In genomic region chr6:131761061-131761761, GRCh38 we compare ENCODE assay signal across 20 cellular contexts. TPM values are rescaled to one million over a fixed set of nuclear protein-coding genes. Genes with fewer than 3 reads are reported as not detected.
DNase-seq lines count a peak whose midpoint lies in the region; ATAC-seq, FAIRE-seq and TF ChIP-seq lines count a peak whose summit lies in the region.
"Had no signal": no experiment of that assay in that cellular context is flagged by ENCODE, and none has a peak within 500 bp of the region (broad histone marks: within the 10 kb centered on the region; RNA-seq: fewer than 3 reads in every experiment).

No MANE protein-coding gene starts in this region.

- CTCF ChIA-PET in HepG2 (lab: Yijun Ruan, JAX; ENCODE audit: low intra/inter-chr PET ratio, low total read pairs): no interaction called here

- H3K27ac ChIP-seq in HepG2 (ENCODE audit: extremely low read length, insufficient read depth, low read length): no peak overlapping the region
- H3K27ac ChIP-seq in right lobe of liver: no peak overlapping the region
- no peak overlapping the region for H3K27ac ChIP-seq in astrocyte (ENCODE audit: low read depth, low read length)
- H3K27ac ChIP-seq in dorsolateral prefrontal cortex: no peak overlapping the region

- H3K4me2 ChIP-seq in HepG2 (ENCODE audit: low read depth, low read length) (no peak overlapping the region), astrocyte (ENCODE audit: low read length) (peak overlapping the region; percentile 34)

- no peak for TF ChIP-seq CTCF in HepG2 (CRISPR knock-in tag; IDR thresholded peaks at IDR 0.05)
- TF ChIP-seq CTCF in right lobe of liver (IDR thresholded peaks at IDR 0.05): no peak
- TF ChIP-seq CTCF in astrocyte (IDR thresholded peaks at IDR 0.05; ENCODE audit: insufficient read depth, low read depth, low read length): no peak
- no peak for TF ChIP-seq CTCF in dorsolateral prefrontal cortex (IDR thresholded peaks at IDR 0.05 in 54 of 56, conservative IDR thresholded peaks at IDR 0.05 in 2 of 56; ENCODE audit: low read depth in 1 of 56, partially characterized antibody in 56 of 56)

- TF ChIP-seq EP300 in HepG2 (IDR thresholded peaks at IDR 0.05; ENCODE audit: low read depth in 2 of 2, low read length in 2 of 2) (no peak), HepG2 (CRISPR knock-in tag; IDR thresholded peaks at IDR 0.05; ENCODE audit: borderline replicate concordance) (no peak)

- TF ChIP-seq POLR2A in HepG2 (IDR thresholded peaks at IDR 0.05; ENCODE audit: insufficient read depth in 1 of 2, low read depth in 2 of 2, low read length in 2 of 2): no peak
- TF ChIP-seq POLR2A in right lobe of liver (IDR thresholded peaks at IDR 0.05): no peak

- DNase-seq in HepG2 (ENCODE audit: low spot score): no peak
- no peak for DNase-seq in right lobe of liver
- DNase-seq in astrocyte (ENCODE audit: low read depth): peak; percentile 90
- DNase-seq in glomerular visceral epithelial cell (ENCODE audit: extremely low spot score): peak; percentile 29
- no peak for DNase-seq in dorsolateral prefrontal cortex
- DNase-seq in activated CD4-positive, alpha-beta T cell treated with anti-CD3 and anti-CD28 coated beads for 48 hours: no peak
- DNase-seq: 8988T; activated CD4-positive, alpha-beta T cell treated with anti-CD3 and anti-CD28 coated beads, Interleukin-2, amount 50 U/mL, for 1 hour; activated T-cell treated with anti-CD3 and anti-CD28 coated beads, Interleukin-2, amount 50 U/mL, for 4 hours; CD8-positive, alpha-beta T cell; GF-D8; left ventricle myocardium superior; NCI-H2171 treated with DMSO at 0.1 percent for 48 hours; stimulated activated CD4-positive, alpha-beta T cell treated with anti-CD3 and anti-CD28 coated beads, Interleukin-15, amount 100 ng/mL, for 24 hours had no signal

- no peaks in the 10 kb centered on the region for H3K9me3 ChIP-seq in HepG2 (ENCODE audit: low read length)
- H3K9me3 ChIP-seq in right lobe of liver: no peaks in the 10 kb centered on the region
- no peaks in the 10 kb centered on the region for H3K9me3 ChIP-seq in astrocyte (ENCODE audit: insufficient read depth, low read depth, low read length)
- H3K9me3 ChIP-seq: SJSA1 had no signal

- TF ChIP-seq RAD21 in HepG2 (CRISPR knock-in tag; IDR thresholded peaks at IDR 0.05): no peak

- in situ Hi-C loops in HepG2 (cut with HindIII; ENCODE audit: extremely low pct_ligation_motif_present, low pct_unique_long_range_greater_than_20kb): no loop called here

- H3K36me3 Mint-ChIP-seq in astrocyte (ENCODE audit: low read depth, unreplicated experiment): no peaks in the 10 kb centered on the region
- H3K36me3 Mint-ChIP-seq: CD8-positive, alpha-beta T cell had no signal

- peaks cover 62% of the 10 kb centered on the region for H3K4me1 ChIP-seq in HepG2 (ENCODE audit: insufficient read depth, low read length)
- H3K4me1 ChIP-seq in right lobe of liver: peaks cover 0 to 6% (median 0%) of the 10 kb centered on the region in 4 donors
- peaks cover 21% of the 10 kb centered on the region for H3K4me1 ChIP-seq in astrocyte (ENCODE audit: insufficient read depth, low read length)

- H3K27me3 ChIP-seq in HepG2 (ENCODE audit: control insufficient read depth in 1 of 2, insufficient read depth in 2 of 2, low read length in 2 of 2): no peaks in the 10 kb centered on the region
- H3K27me3 ChIP-seq in right lobe of liver: no peaks in the 10 kb centered on the region
- H3K27me3 ChIP-seq in astrocyte (ENCODE audit: insufficient read depth, low read length): no peaks in the 10 kb centered on the region
- no peaks in the 10 kb centered on the region for H3K27me3 ChIP-seq in dorsolateral prefrontal cortex
- H3K27me3 ChIP-seq: SJSA1 had no signal

- POLR2A ChIA-PET in HepG2 (lab: Yijun Ruan, JAX): no interaction called here

- no peaks in the 10 kb centered on the region for H3K79me2 ChIP-seq in HepG2 (ENCODE audit: insufficient read depth, low read length)
- H3K79me2 ChIP-seq in astrocyte (ENCODE audit: insufficient read depth, low read length): no peaks in the 10 kb centered on the region

- ATAC-seq in HepG2 (no peak), right lobe of liver (no peak), HG03520 (IDR thresholded peaks at IDR 0.05; ENCODE audit: unreplicated experiment) (no peak), GM18867 (IDR thresholded peaks at IDR 0.05; ENCODE audit: unreplicated experiment) (no peak)
- ATAC-seq: activated T-cell treated with anti-CD3 and anti-CD28 coated beads, Interleukin-2, amount 50 U/mL, for 4 hours; CD8-positive, alpha-beta T cell; esophagus mucosa; left ventricle myocardium superior had no signal

- H3K27ac Mint-ChIP-seq in astrocyte (ENCODE audit: unreplicated experiment): no peak overlapping the region
- H3K27ac Mint-ChIP-seq: CD8-positive, alpha-beta T cell; progenitor cell of endocrine pancreas had no signal

- no peaks in the 10 kb centered on the region for H3K27me3 Mint-ChIP-seq in astrocyte (ENCODE audit: low read depth, unreplicated experiment)
- H3K27me3 Mint-ChIP-seq: progenitor cell of endocrine pancreas had no signal

- 81% methylated on average over 6 of the region's 6 CpGs for WGBS in HepG2 (ENCODE audit: low lambda C conversion rate)
- 83% methylated on average over 6 of the region's 6 CpGs for WGBS in right lobe of liver (ENCODE audit: insufficient coverage, low coverage, low lambda C conversion rate, missing lambda C conversion rate)

- FAIRE-seq in HepG2 (lab: Jason Lieb, UNC) (no peak), astrocyte (lab: Jason Lieb, UNC) (peak; percentile 84)

- H3K9me3 Mint-ChIP-seq in astrocyte (ENCODE audit: unreplicated experiment): no peaks in the 10 kb centered on the region
- H3K9me3 Mint-ChIP-seq: activated T-cell treated with anti-CD3 and anti-CD28 coated beads, Interleukin-2, amount 50 U/mL, for 4 hours; CD8-positive, alpha-beta T cell had no signal

- H3K4me1 Mint-ChIP-seq in astrocyte (ENCODE audit: low read depth, unreplicated experiment): peaks cover 38% of the 10 kb centered on the region

- intact Hi-C loops in HepG2 (cut with micrococcal nuclease; ENCODE audit: unreplicated experiment): no loop called here
- intact Hi-C loops in right lobe of liver (cut with DNase I): no loop called here
- intact Hi-C loops in dorsolateral prefrontal cortex (cut with DNase I): no loop called here

- no peaks in the 10 kb centered on the region for H4K20me1 ChIP-seq in HepG2 (ENCODE audit: insufficient read depth, low read length)
- no peaks in the 10 kb centered on the region for H4K20me1 ChIP-seq in astrocyte (ENCODE audit: insufficient read depth, low read length)

- H3K9ac ChIP-seq in HepG2 (ENCODE audit: insufficient read depth, low read depth, low read length): no peak overlapping the region
- no peak overlapping the region for H3K9ac ChIP-seq in astrocyte (ENCODE audit: low read length)

- H2AFZ ChIP-seq in HepG2 (ENCODE audit: low read length): no peak overlapping the region
- H2AFZ ChIP-seq in astrocyte (ENCODE audit: low read depth, low read length): no peak overlapping the region

- no peak overlapping the region for H3K4me3 ChIP-seq in HepG2 (replicated peaks in 1 of 3; ENCODE audit: insufficient read depth in 1 of 3, low read depth in 2 of 3, low read length in 3 of 3)
- no peak overlapping the region for H3K4me3 ChIP-seq in right lobe of liver
- H3K4me3 ChIP-seq in astrocyte (ENCODE audit: insufficient read depth, low read depth, low read length): no peak overlapping the region
- H3K4me3 ChIP-seq in dorsolateral prefrontal cortex: no peak overlapping the region
- H3K4me3 ChIP-seq: SJSA1 had no signal

- no peak overlapping the region for H3K4me3 Mint-ChIP-seq in astrocyte (ENCODE audit: unreplicated experiment)
- H3K4me3 Mint-ChIP-seq: activated T-cell treated with anti-CD3 and anti-CD28 coated beads, Interleukin-2, amount 50 U/mL, for 4 hours; CD8-positive, alpha-beta T cell had no signal

- H3K36me3 ChIP-seq in HepG2 (replicated peaks in 1 of 2; ENCODE audit: control insufficient read depth in 1 of 2, insufficient read depth in 2 of 2, low read length in 2 of 2) (no peaks in the 10 kb centered on the region), right lobe of liver (no peaks in the 10 kb centered on the region), astrocyte (ENCODE audit: insufficient read depth, low read length) (no peaks in the 10 kb centered on the region)
- H3K36me3 ChIP-seq: SJSA1 had no signal

- no TSS peak for BruUV-seq in HepG2 (replicated peaks; lab: Mats Ljungman, UMichigan)

RNA-seq across cellular contexts. Expression of gene ENPP1, which starts 46.6 kb away (rescaled TPM):
- total RNA-seq in HepG2 (2016; rRNA removed; fragmentation: Illumina TruSeq; extraction: Trizol): 45.8 and 56.5 TPM in 2 replicates
- 10.1 and 11.5 TPM in 2 replicates for total RNA-seq in HepG2 (2016; cell fraction: cytosol; rRNA removed; fragmentation: Illumina TruSeq; extraction: Trizol; ENCODE audit: low read depth)
- 42.4 and 56.4 TPM in 2 replicates for total RNA-seq in HepG2 (2016; cell fraction: insoluble cytoplasmic fraction; rRNA removed; fragmentation: Illumina TruSeq; extraction: Trizol)
- 25.5 and 30.0 TPM in 2 replicates for total RNA-seq in HepG2 (2016; cell fraction: membrane; rRNA removed; fragmentation: Illumina TruSeq; extraction: Trizol)
- 64.8 and 75.0 TPM in 2 replicates for total RNA-seq in HepG2 (2016; cell fraction: nucleus; rRNA removed; fragmentation: Illumina TruSeq; extraction: Trizol)
- 108 and 160 TPM in 2 replicates for polyA plus RNA-seq in HepG2 (2011; rRNA removed)
- 44.8 and 69.4 TPM in 2 replicates for polyA plus RNA-seq in HepG2 (2011; cell fraction: cytosol; rRNA removed)
- polyA plus RNA-seq in HepG2 (2011; cell fraction: nucleus; rRNA removed): 68.4 and 74.0 TPM in 2 replicates
- 78.0 and 114 TPM in 2 replicates for polyA plus RNA-seq in HepG2 (2012)
- 4.9 and 5.0 TPM in 2 replicates for polyA plus RNA-seq in HepG2 (2016; cell fraction: cytosol; fragmentation: Illumina TruSeq; extraction: Trizol; ENCODE audit: low read depth)
- polyA plus RNA-seq in HepG2 (2016; cell fraction: insoluble cytoplasmic fraction; fragmentation: Illumina TruSeq; extraction: Trizol; ENCODE audit: low read depth): 31.1 and 31.2 TPM in 2 replicates
- polyA plus RNA-seq in HepG2 (2016; cell fraction: membrane; fragmentation: Illumina TruSeq; extraction: Trizol; ENCODE audit: low read depth): 16.0 and 17.5 TPM in 2 replicates
- polyA plus RNA-seq in HepG2 (2016; cell fraction: nucleus; fragmentation: Illumina TruSeq; extraction: Trizol; ENCODE audit: insufficient read depth, low read depth): 60.5 and 63.3 TPM in 2 replicates
- polyA minus RNA-seq in HepG2 (2011; rRNA and poly(A)+ RNA removed; ENCODE audit: low replicate concordance): 0.54 and 87.5 TPM in 2 replicates
- polyA minus RNA-seq in HepG2 (2011; cell fraction: cytosol; rRNA and poly(A)+ RNA removed): 133 and 175 TPM in 2 replicates
- polyA minus RNA-seq in HepG2 (2011; cell fraction: nucleus; rRNA and poly(A)+ RNA removed): 269 and 305 TPM in 2 replicates
- total RNA-seq in right lobe of liver: 10 to 100 TPM; 27.5 to 61.6 (median 45.6) TPM
- 7.1 and 8.9 TPM in 2 replicates for total RNA-seq in astrocyte
- 1 to 10 TPM in 115 of 120 experiments, under 1 TPM in 5; 0.87 to 5.2 (median 1.6) TPM for total RNA-seq in dorsolateral prefrontal cortex
- total RNA-seq: CD8-positive, alpha-beta T cell had no signal

RNA-seq across cellular contexts. Expression of gene CTAGE9, which starts 50.4 kb away (rescaled TPM):
- total RNA-seq in HepG2 (2016; rRNA removed; fragmentation: Illumina TruSeq; extraction: Trizol): not detected in 2 replicates
- total RNA-seq in HepG2 (2016; cell fraction: cytosol; rRNA removed; fragmentation: Illumina TruSeq; extraction: Trizol; ENCODE audit: low read depth): not detected in 2 replicates
- total RNA-seq in HepG2 (2016; cell fraction: insoluble cytoplasmic fraction; rRNA removed; fragmentation: Illumina TruSeq; extraction: Trizol): not detected in 2 replicates
- not detected in 2 replicates for total RNA-seq in HepG2 (2016; cell fraction: membrane; rRNA removed; fragmentation: Illumina TruSeq; extraction: Trizol)
- not detected in 2 replicates for total RNA-seq in HepG2 (2016; cell fraction: nucleus; rRNA removed; fragmentation: Illumina TruSeq; extraction: Trizol)
- polyA plus RNA-seq in HepG2 (2011; rRNA removed): not detected in 2 replicates
- not detected in 2 replicates for polyA plus RNA-seq in HepG2 (2011; cell fraction: cytosol; rRNA removed)
- not detected in 2 replicates for polyA plus RNA-seq in HepG2 (2011; cell fraction: nucleus; rRNA removed)
- polyA plus RNA-seq in HepG2 (2012): 0.12 and 0.30 TPM in 2 replicates
- polyA plus RNA-seq in HepG2 (2016; cell fraction: cytosol; fragmentation: Illumina TruSeq; extraction: Trizol; ENCODE audit: low read depth): not detected in 2 replicates
- polyA plus RNA-seq in HepG2 (2016; cell fraction: insoluble cytoplasmic fraction; fragmentation: Illumina TruSeq; extraction: Trizol; ENCODE audit: low read depth): not detected in 2 replicates
- polyA plus RNA-seq in HepG2 (2016; cell fraction: membrane; fragmentation: Illumina TruSeq; extraction: Trizol; ENCODE audit: low read depth): not detected in 2 replicates
- not detected in 2 replicates for polyA plus RNA-seq in HepG2 (2016; cell fraction: nucleus; fragmentation: Illumina TruSeq; extraction: Trizol; ENCODE audit: insufficient read depth, low read depth)
- not detected in 2 replicates for polyA minus RNA-seq in HepG2 (2011; rRNA and poly(A)+ RNA removed; ENCODE audit: low replicate concordance)
- not detected in 2 replicates for polyA minus RNA-seq in HepG2 (2011; cell fraction: cytosol; rRNA and poly(A)+ RNA removed)
- not detected in 2 replicates for polyA minus RNA-seq in HepG2 (2011; cell fraction: nucleus; rRNA and poly(A)+ RNA removed)
- not detected for total RNA-seq in right lobe of liver
- total RNA-seq in astrocyte: not detected in 2 replicates
- total RNA-seq in dorsolateral prefrontal cortex: not detected
- total RNA-seq: activated T-cell treated with anti-CD3 and anti-CD28 coated beads, Interleukin-2, amount 50 U/mL, for 4 hours; CD8-positive, alpha-beta T cell; esophagus mucosa; left ventricle myocardium superior; myocyte; progenitor cell of endocrine pancreas had no signal

Comparison
In these comparisons a context has a peak if more than half of its experiments do, and no peak if none do; other contexts are left out.
1. DNase-seq: peak in astrocyte (single experiment) and glomerular visceral epithelial cell (single experiment); none in HepG2 (single experiment), right lobe of liver (0 of 3), dorsolateral prefrontal cortex (0 of 10) and activated CD4-positive, alpha-beta T cell treated with anti-CD3 and anti-CD28 coated beads for 48 hours (single experiment).